15 cellular contexts compared by ENCODE assay signal in the genomic region with DNA sequence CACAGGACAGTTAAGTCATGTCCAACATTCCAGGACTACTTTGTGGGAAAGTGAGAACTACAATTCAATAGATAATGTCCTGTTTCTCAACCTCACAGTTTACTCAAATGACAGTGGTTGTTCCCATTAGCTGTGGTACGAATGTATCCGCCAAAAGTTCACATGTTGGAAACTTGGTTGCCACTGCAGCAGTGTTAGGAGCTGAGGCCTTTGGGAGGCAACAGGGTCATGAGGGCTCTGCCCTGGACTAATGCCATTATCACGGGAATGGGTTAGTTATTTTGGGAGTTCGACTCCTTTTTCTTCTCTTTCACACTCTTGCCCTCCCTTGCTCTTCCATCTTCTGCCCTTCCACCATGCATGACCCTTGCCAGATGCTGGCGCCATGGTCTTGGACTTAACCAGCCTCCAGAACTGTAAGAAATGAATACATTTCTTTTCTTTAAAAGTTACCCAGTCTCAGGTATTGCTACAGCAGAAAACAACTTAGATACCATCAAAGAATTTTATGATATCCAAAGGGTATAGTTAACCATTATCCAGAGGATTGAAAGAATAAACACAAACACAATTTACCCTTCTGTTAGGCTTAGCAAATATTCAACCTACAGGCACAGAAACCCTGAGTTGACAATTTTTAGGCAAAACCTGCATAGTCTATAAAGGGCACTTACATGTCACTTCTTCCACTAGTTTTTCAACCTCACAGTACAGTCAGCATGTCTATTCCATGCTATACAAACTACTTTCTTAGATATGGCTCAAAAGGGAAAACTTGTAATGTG. TPM values are rescaled to one million over a fixed set of nuclear protein-coding genes. Genes with fewer than 3 reads are reported as not detected.
A peak's percentile ranks its signal among the peaks of the same experiment; 100 is the strongest.
DNase-seq lines count a peak whose midpoint lies in the region; ATAC-seq, FAIRE-seq and TF ChIP-seq lines count a peak whose summit lies in the region.
"Had no signal": no experiment of that assay in that cellular context is flagged by ENCODE, and none has a peak within 500 bp of the region (broad histone marks: within the 10 kb centered on the region; RNA-seq: fewer than 3 reads in every experiment).

No MANE protein-coding gene starts in this region.

- intact Hi-C loops in CD8-positive, alpha-beta T cell (cut with DNase I, micrococcal nuclease) = no loop called here
- intact Hi-C loops in colonic mucosa (cut with DNase I) = no loop called here
- intact Hi-C loops in mucosa of descending colon (cut with DNase I, micrococcal nuclease) = no loop called here

- peak overlapping the region in 1 of 2 donors; percentile 22 for H3K9ac ChIP-seq in colonic mucosa (ENCODE audit: low read depth in 2 of 2, low read length in 2 of 2)
- H3K9ac ChIP-seq: BLaER1 had no signal

- no peak overlapping the region for H3K4me3 ChIP-seq in CD8-positive, alpha-beta T cell (ENCODE audit: low read depth, low read length)
- no peak overlapping the region for H3K4me3 ChIP-seq in colonic mucosa
- H3K4me3 ChIP-seq in mucosa of descending colon = no peak overlapping the region
- H3K4me3 ChIP-seq: BLaER1 had no signal

- H3K9me3 ChIP-seq in CD8-positive, alpha-beta T cell (ENCODE audit: low read length) = no peaks in the 10 kb centered on the region
- H3K9me3 ChIP-seq in colonic mucosa (no peaks in the 10 kb centered on the region), mucosa of descending colon (no peaks in the 10 kb centered on the region)
- H3K9me3 ChIP-seq: BLaER1 had no signal

- FAIRE-seq in H54 (lab: Jason Lieb, UNC) = no peak
- FAIRE-seq: RCC 7860 had no signal

- H3K9me3 Mint-ChIP-seq in CD8-positive, alpha-beta T cell = no peaks in the 10 kb centered on the region

- CTCF ChIA-PET in CD8-positive, alpha-beta T cell (lab: Charles Lee) = interaction anchor here (1.0 to 1.9 kb wide), 3 partner anchors 10 to 324 kb away, joined by 3 to 9 read pairs (median 7); a partner anchor contains a TSS

- H3K27ac ChIP-seq in 22Rv1 (peak overlapping the region; percentile 69), colonic mucosa (peak overlapping the region; percentile 3)
- no peak overlapping the region for H3K27ac ChIP-seq in CD8-positive, alpha-beta T cell (ENCODE audit: low read depth, low read length)
- H3K27ac ChIP-seq: BLaER1 had no signal

- peaks cover 25% of the 10 kb centered on the region for H3K36me3 ChIP-seq in CD8-positive, alpha-beta T cell (ENCODE audit: insufficient read depth, low read length)
- H3K36me3 ChIP-seq in colonic mucosa (peaks cover 15% of the 10 kb centered on the region), mucosa of descending colon (ENCODE audit: low read depth) (peaks cover 14% of the 10 kb centered on the region)

- H3K27me3 Mint-ChIP-seq in CD8-positive, alpha-beta T cell (ENCODE audit: low read depth) = no peaks in the 10 kb centered on the region

- peak overlapping the region; percentile 27 for H3K27ac Mint-ChIP-seq in CD8-positive, alpha-beta T cell

- TF ChIP-seq CTCF in 22Rv1 (IDR thresholded peaks at IDR 0.05) (no peak), colonic mucosa (IDR thresholded peaks at IDR 0.05) (no peak), mucosa of descending colon (IDR thresholded peaks at IDR 0.05) (no peak)
- no peak for TF ChIP-seq CTCF in CD8-positive, alpha-beta T cell (IDR thresholded peaks at IDR 0.05)

- H3K36me3 Mint-ChIP-seq in CD8-positive, alpha-beta T cell = peaks cover 76% of the 10 kb centered on the region

- no peak for TF ChIP-seq POLR2A in H54 (IDR thresholded peaks at IDR 0.05; ENCODE audit: low read depth, low read length)

- no peaks in the 10 kb centered on the region for H3K27me3 ChIP-seq in CD8-positive, alpha-beta T cell (ENCODE audit: insufficient read depth, low read length)
- H3K27me3 ChIP-seq in colonic mucosa = no peaks in the 10 kb centered on the region
- H3K27me3 ChIP-seq: BLaER1 had no signal

- DNase-seq in CD8-positive, alpha-beta T cell = no peak
- no peak for DNase-seq in colonic mucosa
- DNase-seq in mucosa of descending colon = no peak
- no peak for DNase-seq in H54 (ENCODE audit: insufficient read length, low spot score)
- DNase-seq in A172 (ENCODE audit: low spot score) = no peak
- DNase-seq: DMS153, NCI-H1436, NCI-H2029 treated with DMSO at 0.1 percent for 48 hours, NCI-H510A, SHP77 treated with DMSO at 0.1 percent for 48 hours had no signal

- POLR2A ChIA-PET in CD8-positive, alpha-beta T cell (lab: Charles Lee) = interaction anchor here (0.6 to 0.9 kb wide), 2 partner anchors 9 to 322 kb away, joined by 3 to 6 read pairs; a partner anchor contains a TSS

- peaks cover 43% of the 10 kb centered on the region for H3K4me1 Mint-ChIP-seq in CD8-positive, alpha-beta T cell (ENCODE audit: low read depth)

- H3K4me3 Mint-ChIP-seq in CD8-positive, alpha-beta T cell = no peak overlapping the region

- ATAC-seq in CD8-positive, alpha-beta T cell = no peak
- ATAC-seq in mucosa of descending colon (peak; percentile 73), GM21529 (IDR thresholded peaks at IDR 0.05; ENCODE audit: unreplicated experiment) (no peak)
- ATAC-seq: HCT116 had no signal

- peaks cover 15% of the 10 kb centered on the region for H3K4me1 ChIP-seq in CD8-positive, alpha-beta T cell (ENCODE audit: insufficient read depth, low read length)
- H3K4me1 ChIP-seq in colonic mucosa = peaks cover 15% of the 10 kb centered on the region
- H3K4me1 ChIP-seq in mucosa of descending colon (ENCODE audit: low read depth) = peaks cover 41% of the 10 kb centered on the region

RNA-seq across cellular contexts. Expression of a gene that starts 7.4 kb away (rescaled TPM):
- 10 to 100 TPM; 48.2 to 51.7 TPM for total RNA-seq in CD8-positive, alpha-beta T cell
- total RNA-seq in colonic mucosa = 100 to 1,000 TPM in 1 of 2 donors, 10 to 100 TPM in 1; 80.7 to 167 TPM
- 100 to 1,000 TPM in 2 of 3 donors, 10 to 100 TPM in 1; 63.5 to 128 (median 121) TPM for total RNA-seq in mucosa of descending colon
- 14.5 and 15.1 TPM in 2 replicates for total RNA-seq in A172 (2014; rRNA removed; shearing (Covaris generic))

RNA-seq across cellular contexts. Expression of a gene that starts 9.5 kb away (rescaled TPM):
- 10 to 100 TPM; 70.7 to 74.4 TPM for total RNA-seq in CD8-positive, alpha-beta T cell
- 10 to 100 TPM; 11.3 to 19.9 TPM for total RNA-seq in colonic mucosa
- 10 to 100 TPM; 17.4 to 24.7 (median 19.2) TPM for total RNA-seq in mucosa of descending colon
- total RNA-seq in A172 (2014; rRNA removed; shearing (Covaris generic)) = 13.0 and 19.7 TPM in 2 replicates
